ENCODE assay signal across 27 cellular contexts in the genomic region with DNA sequence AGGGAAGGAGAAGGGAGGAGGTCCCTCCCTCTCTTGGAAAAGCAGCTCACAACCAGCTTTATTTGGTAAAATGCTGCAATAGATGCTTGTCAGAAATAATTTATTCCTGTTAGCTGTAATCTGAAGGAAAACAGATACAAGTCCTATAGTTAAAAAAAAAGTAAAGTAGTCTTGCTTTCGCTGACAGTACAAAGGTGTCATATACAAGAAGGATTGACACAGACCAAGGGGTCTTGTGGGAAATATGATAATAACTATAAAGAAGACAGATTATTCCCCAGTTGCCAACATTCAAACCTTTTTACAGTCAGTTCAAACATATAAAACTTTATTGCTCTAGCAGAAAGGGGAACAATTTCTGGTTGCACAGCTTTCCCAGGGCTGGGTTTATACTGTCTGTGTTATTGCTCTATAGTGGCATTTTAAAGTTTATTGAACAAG.
A peak's percentile ranks its signal among the peaks of the same experiment; 100 is the strongest.
DNase-seq lines count a peak whose midpoint lies in the region; ATAC-seq, FAIRE-seq and TF ChIP-seq lines count a peak whose summit lies in the region.
"Had no signal": no experiment of that assay in that cellular context is flagged by ENCODE, and none has a peak within 500 bp of the region (broad histone marks: within the 10 kb centered on the region; RNA-seq: fewer than 3 reads in every experiment).

No MANE protein-coding gene starts in this region.

- H3K27ac Mint-ChIP-seq in endothelial cell (ENCODE audit: unreplicated experiment): no peak overlapping the region
- H3K27ac Mint-ChIP-seq: activated naive CD4-positive, alpha-beta T cell treated with anti-CD3 and anti-CD28 coated beads, Interleukin-2, amount 50 U/mL, for 72 hours; CD4-positive, alpha-beta memory T cell; HFFc6; stimulated activated effector memory CD8-positive, alpha-beta T cell treated with anti-CD3 and anti-CD28 coated beads, Interleukin-12 subunit alpha, Interleukin-12 subunit beta, amount 100 ng/mL, for 72 hours had no signal

- H3K4me3 ChIP-seq in cardiac muscle cell: no peak overlapping the region
- no peak overlapping the region for H3K4me3 ChIP-seq in right cardiac atrium (ENCODE audit: low read length)
- H3K4me3 ChIP-seq in esophagus muscularis mucosa: no peak overlapping the region
- no peak overlapping the region for H3K4me3 ChIP-seq in pancreas
- no peak overlapping the region for H3K4me3 ChIP-seq in vagina
- H3K4me3 ChIP-seq: ascending aorta, prostate gland, skin epidermis had no signal

- H3K9me3 ChIP-seq in cardiac muscle cell (ENCODE audit: low read depth): no peaks in the 10 kb centered on the region
- H3K9me3 ChIP-seq in right cardiac atrium (ENCODE audit: control insufficient read depth, low read length): no peaks in the 10 kb centered on the region
- H3K9me3 ChIP-seq in esophagus muscularis mucosa: no peaks in the 10 kb centered on the region
- no peaks in the 10 kb centered on the region for H3K9me3 ChIP-seq in pancreas
- no peaks in the 10 kb centered on the region for H3K9me3 ChIP-seq in vagina
- H3K9me3 ChIP-seq: ascending aorta, prostate gland had no signal

- intact Hi-C loops in right cardiac atrium (cut with DNase I) (no loop called here), esophagus muscularis mucosa (cut with DNase I) (loop anchor here (5.0 to 10.0 kb wide), 3 partner anchors 62 to 139 kb away; no protein-coding TSS in a partner anchor), pancreas (cut with DNase I) (no loop called here), vagina (cut with DNase I) (no loop called here)

- no peaks in the 10 kb centered on the region for H3K9me3 Mint-ChIP-seq in endothelial cell (ENCODE audit: unreplicated experiment)
- H3K9me3 Mint-ChIP-seq: activated naive CD4-positive, alpha-beta T cell treated with anti-CD3 and anti-CD28 coated beads, Interleukin-2, amount 50 U/mL, for 72 hours; central memory CD8-positive, alpha-beta T cell; HFFc6 had no signal

- no peak for TF ChIP-seq EP300 in esophagus muscularis mucosa (IDR thresholded peaks at IDR 0.05)

- peak; percentile 82 for FAIRE-seq in pancreas (lab: Jason Lieb, UNC)
- FAIRE-seq: GM19239, islet of Langerhans had no signal

- H3K36me3 Mint-ChIP-seq in endothelial cell (ENCODE audit: low read depth, unreplicated experiment): no peaks in the 10 kb centered on the region
- H3K36me3 Mint-ChIP-seq: CD4-positive, alpha-beta memory T cell; stimulated activated effector memory CD8-positive, alpha-beta T cell treated with anti-CD3 and anti-CD28 coated beads, Interleukin-12 subunit alpha, Interleukin-12 subunit beta, amount 100 ng/mL, for 72 hours had no signal

- ATAC-seq in right cardiac atrium: no peak
- ATAC-seq in pancreas: no peak
- ATAC-seq in GM21528 (IDR thresholded peaks at IDR 0.05; ENCODE audit: low FRiP score, unreplicated experiment): no peak
- ATAC-seq: activated naive CD4-positive, alpha-beta T cell treated with anti-CD3 and anti-CD28 coated beads, Interleukin-2, amount 50 U/mL, for 72 hours; stimulated activated effector memory CD8-positive, alpha-beta T cell treated with anti-CD3 and anti-CD28 coated beads, Interleukin-12 subunit alpha, Interleukin-12 subunit beta, amount 100 ng/mL, for 72 hours had no signal

- H3K27ac ChIP-seq in cardiac muscle cell (peak overlapping the region; percentile 55), right cardiac atrium (ENCODE audit: low read length) (no peak overlapping the region), esophagus muscularis mucosa (replicated peaks in 1 of 4) (peak overlapping the region; percentile 68 to 81 (median 77)), pancreas (peak overlapping the region in 1 of 4 donors; percentile 50), vagina (peak overlapping the region; percentile 53)
- H3K27ac ChIP-seq: 22Rv1, ascending aorta, skin epidermis had no signal

- DNase-seq in cardiac muscle cell (ENCODE audit: low read depth in 1 of 2, low spot score in 1 of 2) (no peak), right cardiac atrium (no peak), esophagus muscularis mucosa (ENCODE audit: extremely low spot score) (no peak), pancreas (no peak), vagina (ENCODE audit: extremely low spot score in 2 of 2) (no peak), NK-92 (lab: John Stamatoyannopoulos, UW; ENCODE audit: unreplicated experiment) (no peak), endothelial cell (ENCODE audit: low spot score) (no peak)
- DNase-seq: activated CD8-positive, alpha-beta memory T cell treated with anti-CD3 and anti-CD28 coated beads, Interleukin-2, amount 50 U/mL, for 4 hours; CD4-positive, alpha-beta memory T cell; DMS 273 treated with DMSO at 0.1 percent for 48 hours; foreskin fibroblast; HFFc6; hippocampal formation; NCI-H1105 treated with DMSO at 0.1 percent for 48 hours; NCI-H2081 treated with DMSO at 0.1 percent for 48 hours; NCI-H82; stimulated activated CD4-positive, alpha-beta T cell treated with anti-CD3 and anti-CD28 coated beads, Interleukin-1b, Interleukin-23, amount 100 ng/mL, for 48 hours had no signal

- H3K27me3 ChIP-seq in cardiac muscle cell (no peaks in the 10 kb centered on the region), right cardiac atrium (ENCODE audit: control insufficient read depth, insufficient read depth) (no peaks in the 10 kb centered on the region), esophagus muscularis mucosa (no peaks in the 10 kb centered on the region), pancreas (no peaks in the 10 kb centered on the region), vagina (no peaks in the 10 kb centered on the region)
- H3K27me3 ChIP-seq: ascending aorta had no signal

- H3K27me3 Mint-ChIP-seq in endothelial cell (ENCODE audit: unreplicated experiment): peaks cover 2% of the 10 kb centered on the region
- H3K27me3 Mint-ChIP-seq: CD4-positive, alpha-beta memory T cell; central memory CD8-positive, alpha-beta T cell had no signal

- WGBS in right cardiac atrium: 75% methylated on average over 1 of the region's 1 CpG
- 58% methylated on average over 1 of the region's 1 CpG for WGBS in esophagus muscularis mucosa
- 68 to 81% methylated on average over 1 of the region's 1 CpG for WGBS in pancreas, 2 donors

- H3K4me1 ChIP-seq in cardiac muscle cell (ENCODE audit: low read depth) (peaks cover 63% of the 10 kb centered on the region), right cardiac atrium (ENCODE audit: control insufficient read depth, insufficient read depth, low read length) (peaks cover 24% of the 10 kb centered on the region), esophagus muscularis mucosa (peaks cover 55 to 100% (median 97%) of the 10 kb centered on the region in 4 donors), pancreas (peaks cover 50 to 72% (median 54%) of the 10 kb centered on the region in 3 donors), vagina (peaks cover 85% of the 10 kb centered on the region)

- H3K4me3 Mint-ChIP-seq in endothelial cell (ENCODE audit: unreplicated experiment): no peak overlapping the region
- H3K4me3 Mint-ChIP-seq: CD4-positive, alpha-beta memory T cell; central memory CD8-positive, alpha-beta T cell; HFFc6; stimulated activated effector memory CD8-positive, alpha-beta T cell treated with anti-CD3 and anti-CD28 coated beads, Interleukin-12 subunit alpha, Interleukin-12 subunit beta, amount 100 ng/mL, for 72 hours had no signal

- H3K36me3 ChIP-seq in cardiac muscle cell (no peaks in the 10 kb centered on the region), esophagus muscularis mucosa (no peaks in the 10 kb centered on the region), pancreas (no peaks in the 10 kb centered on the region), vagina (no peaks in the 10 kb centered on the region)
- H3K36me3 ChIP-seq: ascending aorta, prostate gland had no signal

- H3K4me1 Mint-ChIP-seq in endothelial cell (ENCODE audit: unreplicated experiment): peaks cover 51% of the 10 kb centered on the region
- H3K4me1 Mint-ChIP-seq: CD4-positive, alpha-beta memory T cell; central memory CD8-positive, alpha-beta T cell; stimulated activated effector memory CD8-positive, alpha-beta T cell treated with anti-CD3 and anti-CD28 coated beads, Interleukin-12 subunit alpha, Interleukin-12 subunit beta, amount 100 ng/mL, for 72 hours had no signal

- no peak for TF ChIP-seq CTCF in cardiac muscle cell (IDR thresholded peaks at IDR 0.05; ENCODE audit: low read depth, low read length)
- TF ChIP-seq CTCF in esophagus muscularis mucosa (IDR thresholded peaks at IDR 0.05): no peak
- TF ChIP-seq CTCF in pancreas (IDR thresholded peaks at IDR 0.05): no peak
- TF ChIP-seq CTCF in vagina (IDR thresholded peaks at IDR 0.05): no peak
- no peak for TF ChIP-seq CTCF in endothelial cell (IDR thresholded peaks at IDR 0.05; ENCODE audit: unreplicated experiment)

- TF ChIP-seq POLR2A in esophagus muscularis mucosa (IDR thresholded peaks at IDR 0.05; ENCODE audit: low read depth) (no peak), vagina (IDR thresholded peaks at IDR 0.05) (no peak)
